8 cellular contexts compared by ENCODE assay signal in the genomic region with DNA sequence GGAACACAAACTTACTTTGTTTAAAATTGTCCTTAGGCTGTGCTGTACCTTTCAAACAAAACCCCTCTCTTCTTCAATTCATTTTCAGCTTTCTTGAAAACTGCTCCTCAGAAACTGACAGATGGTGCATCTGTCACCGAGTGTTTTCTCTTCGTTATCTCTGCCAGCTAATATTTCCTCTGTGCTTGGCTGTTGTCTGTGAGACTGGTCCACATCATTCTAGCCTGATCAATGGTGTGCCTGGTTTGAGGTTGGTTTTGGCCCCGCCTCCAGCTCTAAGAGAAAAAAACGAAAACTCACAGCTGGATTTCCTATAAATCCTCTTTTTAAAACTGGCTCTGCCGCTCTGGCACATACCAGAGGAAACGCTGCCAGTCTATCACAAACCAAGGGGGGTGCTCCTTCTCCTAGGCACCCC.
DNase-seq lines count a peak whose midpoint lies in the region; ATAC-seq, FAIRE-seq and TF ChIP-seq lines count a peak whose summit lies in the region.

No MANE protein-coding gene starts in this region.

- H3K4me3 ChIP-seq in skeletal muscle cell (ENCODE audit: low read depth, low read length), result peak overlapping the region; percentile 38

- in situ Hi-C loops in GM18951 (cut with MboI; ENCODE audit: low sequenced_read_pairs, unreplicated experiment), result loop anchor here (25.0 kb wide), 1 partner anchor 331 kb away; no protein-coding TSS in a partner anchor

- peak; percentile 41 for ATAC-seq in HG03108 (IDR thresholded peaks at IDR 0.05; ENCODE audit: unreplicated experiment)

- peak; percentile 36 for DNase-seq in cerebellar cortex (ENCODE audit: low spot score)
- no peak for DNase-seq in skeletal muscle cell (ENCODE audit: low read depth)
- no peak for DNase-seq in MV-4-11 (lab: John Stamatoyannopoulos, UW)
- DNase-seq in middle frontal gyrus (ENCODE audit: extremely low spot score, low spot score), result no peak
- no peak for DNase-seq in RCC 7860 (ENCODE audit: low spot score)
- DNase-seq in NCI-H187 treated with DMSO at 0.1 percent for 48 hours (lab: John Stamatoyannopoulos, UW), result no peak

- FAIRE-seq in RCC 7860 (lab: Jason Lieb, UNC), result no peak

- peak; percentile 57 for TF ChIP-seq POLR2A in GM18951 (IDR thresholded peaks at IDR 0.05; ENCODE audit: extremely low read depth, insufficient read depth, insufficient read length)
